8 cellular contexts compared by ENCODE assay signal in the genomic region with DNA sequence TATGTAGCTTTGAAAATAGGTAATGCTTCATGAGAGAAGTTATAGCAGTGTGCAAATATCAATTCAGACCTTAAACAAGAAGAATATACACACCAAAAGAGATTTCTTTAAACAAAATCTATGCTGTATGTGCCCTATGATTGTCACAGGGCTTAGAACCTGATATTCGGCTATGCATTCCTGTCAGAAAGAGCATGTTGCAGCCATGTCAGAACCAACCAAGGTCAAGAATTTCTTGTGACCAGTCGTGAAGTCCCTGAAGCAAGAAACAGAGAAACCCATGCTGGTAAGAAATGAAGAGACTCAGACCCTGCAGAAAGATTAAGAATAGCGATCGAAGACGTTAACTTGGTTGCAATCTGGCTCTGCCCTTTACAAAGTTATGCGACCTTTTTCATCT.
DNase-seq lines count a peak whose midpoint lies in the region; ATAC-seq and TF ChIP-seq lines count a peak whose summit lies in the region.

No MANE protein-coding gene starts in this region.

- no peaks in the 10 kb centered on the region for H3K4me1 ChIP-seq in A673 (ENCODE audit: insufficient read depth, low read length, poor library complexity, severe bottlenecking)
- H3K4me1 ChIP-seq in aorta (ENCODE audit: control insufficient read depth in 1 of 2, insufficient read depth in 2 of 2, low read length in 2 of 2): no peaks in the 10 kb centered on the region

- no peaks in the 10 kb centered on the region for H3K27me3 ChIP-seq in A673 (replicated peaks; ENCODE audit: insufficient read depth, low read depth, low read length, poor library complexity)
- no peaks in the 10 kb centered on the region for H3K27me3 ChIP-seq in aorta (ENCODE audit: control insufficient read depth in 1 of 2, insufficient read depth in 2 of 2, low read length in 1 of 2)

- DNase-seq in A673 (ENCODE audit: low spot score) (no peak), HFFc6 (no peak), astrocyte of the spinal cord (ENCODE audit: low read depth, low spot score) (no peak), memory B cell (ENCODE audit: low spot score in 2 of 2) (no peak), aorta (no peak), amniotic stem cell (lab: John Stamatoyannopoulos, UW) (no peak), HPDE6-E6E7 (ENCODE audit: extremely low spot score) (no peak)

- H3K27me3 Mint-ChIP-seq in HFFc6 (ENCODE audit: insufficient read depth) (peaks cover 2% of the 10 kb centered on the region; the same call in 1 of the 2 replicates), memory B cell (no peaks in the 10 kb centered on the region)

- CTCF ChIA-PET in A673 (lab: Charles Lee): no interaction called here

- H3K9me3 ChIP-seq in A673 (ENCODE audit: low read depth, low read length, poor library complexity, severe bottlenecking): peaks cover 7% of the 10 kb centered on the region
- no peaks in the 10 kb centered on the region for H3K9me3 ChIP-seq in aorta (ENCODE audit: control insufficient read depth, low read length)

- H3K9me3 Mint-ChIP-seq in HFFc6 (peaks cover under 1% of the 10 kb centered on the region), memory B cell (peaks cover under 1% of the 10 kb centered on the region)

- intact Hi-C loops in A673 (cut with micrococcal nuclease; ENCODE audit: unreplicated experiment) (no loop called here), aorta (cut with DNase I) (loop anchor here (5.0 kb wide), 2 partner anchors 209 to 361 kb away; a partner anchor contains a TSS)

- no TSS peak for BruUV-seq in A673 (replicated peaks; lab: Mats Ljungman, UMichigan)

- TF ChIP-seq CTCF in A673 (conservative IDR thresholded peaks at IDR 0.05; ENCODE audit: low read depth, low read length) (no peak), HFFc6 (IDR thresholded peaks at IDR 0.05) (no peak), astrocyte of the spinal cord (IDR thresholded peaks at IDR 0.05; ENCODE audit: low read depth, low read length) (no peak)

- H3K27ac Mint-ChIP-seq in HFFc6: no peak overlapping the region; the same call in 1 of the 2 replicates
- peak overlapping the region; percentile 94 for H3K27ac Mint-ChIP-seq in memory B cell

- POLR2A ChIA-PET in A673 (lab: Charles Lee; ENCODE audit: low non-redundant PET): no interaction called here

- H3K4me3 ChIP-seq in A673 (ENCODE audit: low read depth, low read length, poor library complexity, severe bottlenecking) (peak overlapping the region; percentile 46), astrocyte of the spinal cord (ENCODE audit: low read depth, low read length) (peak overlapping the region; percentile 68), aorta (ENCODE audit: low read length in 2 of 2) (peak overlapping the region; percentile 58 to 76)

- H3K4me3 Mint-ChIP-seq in HFFc6 (peak overlapping the region; percentile 97), memory B cell (peak overlapping the region; percentile 72)

- no peaks in the 10 kb centered on the region for H3K36me3 ChIP-seq in A673 (ENCODE audit: insufficient read depth, low read length, poor library complexity, severe bottlenecking)
- H3K36me3 ChIP-seq in aorta (ENCODE audit: control insufficient read depth in 1 of 2, insufficient read depth in 2 of 2, low read length in 1 of 2): no peaks in the 10 kb centered on the region

- in situ Hi-C loops in astrocyte of the spinal cord (cut with HindIII; ENCODE audit: low sequenced_read_pairs): no loop called here

- no peak for ATAC-seq in memory B cell (ENCODE audit: low read depth)
- no peak for ATAC-seq in aorta (ENCODE audit: low FRiP score)
- ATAC-seq in HG02970 (IDR thresholded peaks at IDR 0.05; ENCODE audit: low FRiP score, unreplicated experiment): no peak

- WGBS in aorta, 2 donors: 1 to 29% methylated on average over 6 of the region's 6 CpGs

- no peak overlapping the region for H3K27ac ChIP-seq in A673 (ENCODE audit: low read depth, low read length, poor library complexity, severe bottlenecking)
- H3K27ac ChIP-seq in aorta (ENCODE audit: low read depth in 1 of 2, low read length in 2 of 2): no peak overlapping the region

- H3K36me3 Mint-ChIP-seq in HFFc6 (ENCODE audit: low read depth) (no peaks in the 10 kb centered on the region), memory B cell (peaks cover 5% of the 10 kb centered on the region)

- H3K4me1 Mint-ChIP-seq in HFFc6 (ENCODE audit: low read depth): peaks cover 11% of the 10 kb centered on the region
- H3K4me1 Mint-ChIP-seq in memory B cell: peaks cover 9% of the 10 kb centered on the region
